In the genomic region with DNA sequence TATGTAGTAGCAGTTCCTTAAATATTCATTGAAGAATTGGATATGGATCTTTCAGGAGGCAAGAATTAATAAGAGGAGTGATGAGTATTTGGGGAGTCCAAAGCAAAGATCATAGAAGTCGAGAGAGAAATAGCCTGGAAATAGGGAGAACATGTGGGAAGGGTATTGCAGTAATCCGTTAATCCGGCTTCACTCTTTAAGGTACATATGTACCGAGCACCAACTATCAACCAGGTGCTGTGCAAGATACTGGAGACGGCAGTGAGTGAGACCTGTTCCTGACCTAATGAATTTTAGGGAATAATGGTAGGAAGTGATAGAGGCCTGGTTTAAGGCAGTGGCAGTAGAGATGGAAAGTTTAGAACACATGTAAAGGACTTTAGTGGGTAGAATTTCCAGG, we compare ENCODE assay signal across 8 cellular contexts. TPM values are rescaled to one million over a fixed set of nuclear protein-coding genes. Genes with fewer than 3 reads are reported as not detected.
DNase-seq lines count a peak whose midpoint lies in the region; ATAC-seq, FAIRE-seq and TF ChIP-seq lines count a peak whose summit lies in the region.

No MANE protein-coding gene starts in this region.

- 72% methylated on average over 5 of the region's 5 CpGs for WGBS in A549 (ENCODE audit: missing lambda C conversion rate)
- 89% methylated on average over 5 of the region's 5 CpGs for WGBS in HUES64
- 63% methylated on average over 5 of the region's 5 CpGs for WGBS in mammary epithelial cell (ENCODE audit: low coverage, missing lambda C conversion rate)

- in situ Hi-C loops in mammary epithelial cell (cut with MboI; ENCODE audit: low sequenced_read_pairs in 2 of 2), result no loop called here

- no peak for TF ChIP-seq CTCF in A549 (IDR thresholded peaks at IDR 0.05)
- TF ChIP-seq CTCF in mammary epithelial cell (conservative IDR thresholded peaks at IDR 0.05 in 1 of 2, IDR thresholded peaks at IDR 0.05 in 1 of 2; ENCODE audit: extremely low read depth in 1 of 2, insufficient read depth in 1 of 2, low read depth in 1 of 2, low read length in 2 of 2), result no peak

- H3K9ac ChIP-seq in HUES64 (ENCODE audit: low read depth, low read length), result peak overlapping the region; percentile 79
- peak overlapping the region; percentile 87 for H3K9ac ChIP-seq in mammary epithelial cell (ENCODE audit: insufficient read depth, low read length)
- H3K9ac ChIP-seq in mucosa of stomach (ENCODE audit: low read length), result peak overlapping the region; percentile 97

- H3K4me3 ChIP-seq in A549 (peak overlapping the region; percentile 99), HUES64 (ENCODE audit: low read length) (peak overlapping the region; percentile 89), mammary epithelial cell (replicated peaks in 1 of 3; ENCODE audit: insufficient read depth in 1 of 3, low read depth in 2 of 3, low read length in 3 of 3) (peak overlapping the region; percentile 81 to 88 (median 82)), mucosa of stomach (ENCODE audit: low read length) (peak overlapping the region; percentile 79)

- BruUV-seq in mammary epithelial cell (replicated peaks; lab: Mats Ljungman, UMichigan), result no TSS peak

- CTCF ChIA-PET in A549 (lab: Yijun Ruan, JAX), result no interaction called here
- CTCF ChIA-PET in mammary epithelial cell (lab: Charles Lee; ENCODE audit: low non-redundant PET), result no interaction called here

- H3K27me3 ChIP-seq in HUES64 (ENCODE audit: insufficient read depth, low read length) (no peaks in the 10 kb centered on the region), mammary epithelial cell (ENCODE audit: insufficient read depth, low read length) (no peaks in the 10 kb centered on the region), mucosa of stomach (ENCODE audit: control insufficient read depth, insufficient read depth, low read length) (no peaks in the 10 kb centered on the region)

- no peak for DNase-seq in A549 (ENCODE audit: low read depth in 1 of 2, low spot score in 1 of 2)
- DNase-seq in mammary epithelial cell, result no peak
- DNase-seq in COLO829 (ENCODE audit: low spot score), result no peak
- no peak for DNase-seq in foreskin melanocyte
- DNase-seq in DMS53 (lab: John Stamatoyannopoulos, UW), result no peak
- no peak for DNase-seq in activated effector memory CD4-positive, alpha-beta T cell treated with Interleukin-2 at 50 U/mL for 16 hours

- no peak for ATAC-seq in A549

- no peak for TF ChIP-seq POLR2A in A549 (IDR thresholded peaks at IDR 0.05; ENCODE audit: low read length)

- H4K20me1 ChIP-seq in mammary epithelial cell (ENCODE audit: insufficient read depth, low read length), result no peaks in the 10 kb centered on the region

- no peak for TF ChIP-seq EP300 in A549 (IDR thresholded peaks at IDR 0.05)

- H3K9me3 ChIP-seq in A549 (no peaks in the 10 kb centered on the region), HUES64 (ENCODE audit: insufficient read depth, low read depth, low read length) (no peaks in the 10 kb centered on the region), mammary epithelial cell (replicated peaks; ENCODE audit: insufficient read depth, low read length) (no peaks in the 10 kb centered on the region), mucosa of stomach (ENCODE audit: control insufficient read depth, low read length) (no peaks in the 10 kb centered on the region)

- H3K79me2 ChIP-seq in mammary epithelial cell (ENCODE audit: insufficient read depth, low read length), result peaks cover 57% of the 10 kb centered on the region

- POLR2A ChIA-PET in A549 (lab: Yijun Ruan, JAX), result no interaction called here

- dilution Hi-C loops in mammary epithelial cell (cut with HindIII; ENCODE audit: low sequenced_read_pairs), result no loop called here

- H3K36me3 ChIP-seq in HUES64 (ENCODE audit: insufficient read depth, low read length) (peaks cover 36% of the 10 kb centered on the region), mammary epithelial cell (ENCODE audit: insufficient read depth, low read length) (peaks cover 6% of the 10 kb centered on the region), mucosa of stomach (ENCODE audit: control insufficient read depth, insufficient read depth, low read length) (no peaks in the 10 kb centered on the region)

- peaks cover 28% of the 10 kb centered on the region for H3K4me1 ChIP-seq in A549
- H3K4me1 ChIP-seq in HUES64 (ENCODE audit: insufficient read depth, low read length), result peaks cover 13% of the 10 kb centered on the region; the same call in 1 of the 2 replicates
- peaks cover 15% of the 10 kb centered on the region for H3K4me1 ChIP-seq in mammary epithelial cell (ENCODE audit: insufficient read depth, low read length)
- H3K4me1 ChIP-seq in mucosa of stomach (ENCODE audit: control insufficient read depth, insufficient read depth, low read length), result peaks cover 32% of the 10 kb centered on the region

- H2AFZ ChIP-seq in mammary epithelial cell (ENCODE audit: low read depth, low read length), result peak overlapping the region; percentile 96

- H3K27ac ChIP-seq in A549, result peak overlapping the region; percentile 96 to 99
- H3K27ac ChIP-seq in HUES64 (ENCODE audit: low read depth, low read length), result no peak overlapping the region; the same call in 1 of the 2 replicates
- peak overlapping the region; percentile 96 for H3K27ac ChIP-seq in mammary epithelial cell (ENCODE audit: insufficient read depth, low read depth, low read length)

- no peak for TF ChIP-seq RAD21 in A549 (conservative IDR thresholded peaks at IDR 0.05 in 1 of 2, IDR thresholded peaks at IDR 0.05 in 1 of 2)

- H3K4me2 ChIP-seq in A549, result peak overlapping the region; percentile 96
- peak overlapping the region; percentile 86 for H3K4me2 ChIP-seq in mammary epithelial cell (ENCODE audit: insufficient read depth, low read depth, low read length)

- FAIRE-seq in A549 (lab: Jason Lieb, UNC), result no peak

- intact Hi-C loops in mammary epithelial cell (cut with micrococcal nuclease), result loop anchor here (2.0 kb wide), 1 partner anchor 32 kb away; no protein-coding TSS in a partner anchor

TF ChIP-seq in A549, 52 proteins besides CTCF, POLR2A, EP300 and RAD21 (continues in another document):
- TF ChIP-seq TFCP2L1 (CRISPR knock-in tag; IDR thresholded peaks at IDR 0.05) (0 out of 2 replicates have a peak, but pooled peaks have one; percentile 33), GATA3 (IDR thresholded peaks at IDR 0.05; ENCODE audit: borderline replicate concordance) (no peak), HOXA7 (CRISPR knock-in tag; IDR thresholded peaks at IDR 0.05) (0 out of 2 replicates have a peak, but pooled peaks have one; percentile 57)

RNA-seq across cellular contexts. Expression of a gene that starts 1.1 kb away (rescaled TPM):
- polyA plus RNA-seq in A549 (2011; rRNA removed), result 114 and 133 TPM in 2 replicates
- 135 and 152 TPM in 2 replicates for polyA plus RNA-seq in A549 (2012; cell fraction: cytosol; rRNA removed)
- 74.9 and 115 TPM in 2 replicates for polyA plus RNA-seq in A549 (2012; cell fraction: nucleus; rRNA removed)
- polyA plus RNA-seq in A549 (2017; fragmentation: RNase III; extraction: RNeasy Plus Mini Kit Qiagen cat#74134 plus additional on column Dnase treatment), result 89.2 to 97.3 TPM (median 92.1 TPM) in 3 replicates
- polyA minus RNA-seq in A549 (2011; rRNA and poly(A)+ RNA removed), result 71.7 and 72.2 TPM in 2 replicates
- polyA plus RNA-seq in HUES64 (2013, experiment 1 of 2), result 67.1 TPM
- 60.7 TPM for polyA plus RNA-seq in HUES64 (2013, experiment 2 of 2)
- total RNA-seq in mammary epithelial cell, result 10 to 100 TPM; 18.8 to 52.0 TPM
- polyA plus RNA-seq in mammary epithelial cell, result 39.3 TPM
- 46.8 TPM for polyA minus RNA-seq in mammary epithelial cell

RNA-seq across cellular contexts. Expression of a gene that starts 1.5 kb away (rescaled TPM):
- 161 and 251 TPM in 2 replicates for polyA plus RNA-seq in A549 (2011; rRNA removed)
- polyA plus RNA-seq in A549 (2012; cell fraction: cytosol; rRNA removed), result 169 and 266 TPM in 2 replicates
- 146 and 158 TPM in 2 replicates for polyA plus RNA-seq in A549 (2012; cell fraction: nucleus; rRNA removed)
- polyA plus RNA-seq in A549 (2017; fragmentation: RNase III; extraction: RNeasy Plus Mini Kit Qiagen cat#74134 plus additional on column Dnase treatment), result 145 to 151 TPM (median 147 TPM) in 3 replicates
- 273 and 295 TPM in 2 replicates for polyA minus RNA-seq in A549 (2011; rRNA and poly(A)+ RNA removed)
- polyA plus RNA-seq in HUES64 (2013, experiment 1 of 2), result 97.2 TPM
- 102 TPM for polyA plus RNA-seq in HUES64 (2013, experiment 2 of 2)
- 100 to 1,000 TPM in 1 of 2 donors, 10 to 100 TPM in 1; 28.2 to 122 TPM for total RNA-seq in mammary epithelial cell
- 110 TPM for polyA plus RNA-seq in mammary epithelial cell
- 263 TPM for polyA minus RNA-seq in mammary epithelial cell

RNA-seq across cellular contexts. Expression of a gene that starts 9.2 kb away (rescaled TPM):
- polyA plus RNA-seq in A549 (2011; rRNA removed) (4.2 and 4.6 TPM in 2 replicates), A549 (2017; fragmentation: RNase III; extraction: RNeasy Plus Mini Kit Qiagen cat#74134 plus additional on column Dnase treatment) (0.59 to 0.97 TPM (median 0.59 TPM) in 3 replicates), mammary epithelial cell (10.4 TPM)
- polyA plus RNA-seq in A549 (2012; cell fraction: cytosol; rRNA removed), result 2.0 and 2.6 TPM in 2 replicates
- polyA plus RNA-seq in A549 (2012; cell fraction: nucleus; rRNA removed), result 2.9 and 3.1 TPM in 2 replicates
- 1.2 and 2.4 TPM in 2 replicates for polyA minus RNA-seq in A549 (2011; rRNA and poly(A)+ RNA removed)
- polyA plus RNA-seq in HUES64 (2013, experiment 1 of 2), result 38.4 TPM
- polyA plus RNA-seq in HUES64 (2013, experiment 2 of 2), result 37.5 TPM
- 10 to 100 TPM in 1 of 2 donors, 1 to 10 TPM in 1; 5.0 to 57.8 TPM for total RNA-seq in mammary epithelial cell
- polyA minus RNA-seq in mammary epithelial cell, result 3.2 TPM

RNA-seq across cellular contexts. Expression of a gene that starts 10.8 kb away (rescaled TPM):
- polyA plus RNA-seq in A549 (2011; rRNA removed) (399 and 502 TPM in 2 replicates), A549 (2017; fragmentation: RNase III; extraction: RNeasy Plus Mini Kit Qiagen cat#74134 plus additional on column Dnase treatment) (431 to 510 TPM (median 504 TPM) in 3 replicates), mammary epithelial cell (326 TPM)
- polyA plus RNA-seq in A549 (2012; cell fraction: cytosol; rRNA removed), result 329 and 360 TPM in 2 replicates
- polyA plus RNA-seq in A549 (2012; cell fraction: nucleus; rRNA removed), result 93.2 and 184 TPM in 2 replicates
- 305 and 331 TPM in 2 replicates for polyA minus RNA-seq in A549 (2011; rRNA and poly(A)+ RNA removed)
- polyA plus RNA-seq in HUES64 (2013, experiment 1 of 2), result 307 TPM
- 379 TPM for polyA plus RNA-seq in HUES64 (2013, experiment 2 of 2)
- 100 to 1,000 TPM; 116 to 204 TPM for total RNA-seq in mammary epithelial cell
- polyA minus RNA-seq in mammary epithelial cell, result 296 TPM

RNA-seq across cellular contexts. Expression of a gene that starts 13.8 kb away (rescaled TPM):
- 52.1 and 61.2 TPM in 2 replicates for polyA plus RNA-seq in A549 (2011; rRNA removed)
- polyA plus RNA-seq in A549 (2012; cell fraction: cytosol; rRNA removed), result 43.2 and 48.2 TPM in 2 replicates
- polyA plus RNA-seq in A549 (2012; cell fraction: nucleus; rRNA removed), result 28.6 and 32.6 TPM in 2 replicates
- 70.9 to 80.2 TPM (median 79.1 TPM) in 3 replicates for polyA plus RNA-seq in A549 (2017; fragmentation: RNase III; extraction: RNeasy Plus Mini Kit Qiagen cat#74134 plus additional on column Dnase treatment)
- polyA minus RNA-seq in A549 (2011; rRNA and poly(A)+ RNA removed), result 66.5 and 74.4 TPM in 2 replicates
- 62.5 TPM for polyA plus RNA-seq in HUES64 (2013, experiment 1 of 2)
- polyA plus RNA-seq in HUES64 (2013, experiment 2 of 2), result 63.0 TPM
- 10 to 100 TPM; 36.7 to 53.6 TPM for total RNA-seq in mammary epithelial cell
- 39.8 TPM for polyA plus RNA-seq in mammary epithelial cell
- 26.2 TPM for polyA minus RNA-seq in mammary epithelial cell
